ENCODE assay signal across 19 cellular contexts in genomic region chr18:32735781-32736180, GRCh38. TPM values are rescaled to one million over a fixed set of nuclear protein-coding genes. Genes with fewer than 3 reads are reported as not detected.
DNase-seq lines count a peak whose midpoint lies in the region; ATAC-seq and TF ChIP-seq lines count a peak whose summit lies in the region.
"Had no signal": no experiment of that assay in that cellular context is flagged by ENCODE, and none has a peak within 500 bp of the region (broad histone marks: within the 10 kb centered on the region; RNA-seq: fewer than 3 reads in every experiment).

No MANE protein-coding gene starts in this region.

- H3K4me3 ChIP-seq in AG10803 (ENCODE audit: low read length) (no peak overlapping the region), RWPE2 (ENCODE audit: severe bottlenecking) (no peak overlapping the region), uterus (no peak overlapping the region), ascending aorta (no peak overlapping the region)
- H3K4me3 ChIP-seq: gastroesophageal sphincter, SJSA1 had no signal

- intact Hi-C loops in uterus (cut with DNase I; ENCODE audit: low total_unique reads), result no loop called here
- intact Hi-C loops in ascending aorta (cut with DNase I), result no loop called here

- ATAC-seq in RWPE2 (ENCODE audit: low read depth) (peak; percentile 84), foreskin keratinocyte (peak; percentile 62), HG02642 (IDR thresholded peaks at IDR 0.05; ENCODE audit: poor library complexity, unreplicated experiment) (no peak)
- ATAC-seq: gastroesophageal sphincter; stimulated activated naive B cell treated with anti-CD40 and anti-IgM and Interleukin-4, amounts not matched to agents 10 μg/mL and 1 μg/mL and 100 μg/mL, for 72 hours had no signal

- no peaks in the 10 kb centered on the region for H3K9me3 ChIP-seq in RWPE2 (ENCODE audit: severe bottlenecking)
- H3K9me3 ChIP-seq in uterus, result no peaks in the 10 kb centered on the region
- H3K9me3 ChIP-seq in ascending aorta, result no peaks in the 10 kb centered on the region
- H3K9me3 ChIP-seq: SJSA1 had no signal

- H3K27me3 ChIP-seq in RWPE2 (ENCODE audit: insufficient read depth, poor library complexity, severe bottlenecking) (no peaks in the 10 kb centered on the region), foreskin keratinocyte (no peaks in the 10 kb centered on the region), uterus (no peaks in the 10 kb centered on the region), ascending aorta (no peaks in the 10 kb centered on the region)
- H3K27me3 ChIP-seq: gastroesophageal sphincter, SJSA1 had no signal

- TF ChIP-seq CTCF in AG10803 (conservative IDR thresholded peaks at IDR 0.05; ENCODE audit: low read length) (no peak), RWPE2 (IDR thresholded peaks at IDR 0.05; ENCODE audit: poor library complexity, severe bottlenecking) (no peak), foreskin keratinocyte (conservative IDR thresholded peaks at IDR 0.05) (no peak), uterus (IDR thresholded peaks at IDR 0.05) (no peak), ascending aorta (IDR thresholded peaks at IDR 0.05) (no peak)

- TF ChIP-seq RAD21 in Ishikawa (IDR thresholded peaks at IDR 0.05; ENCODE audit: low read depth), result no peak; the same call in 1 of the 2 replicates

- H3K27ac ChIP-seq in RWPE2 (ENCODE audit: poor library complexity, severe bottlenecking) (no peak overlapping the region), foreskin keratinocyte (no peak overlapping the region), uterus (peak overlapping the region in 1 of 2 donors; percentile 55), ascending aorta (no peak overlapping the region)
- H3K27ac ChIP-seq: gastroesophageal sphincter, HL-60, SJSA1, WERI-Rb-1 had no signal

- peak; percentile 73 for TF ChIP-seq EP300 in Ishikawa (IDR thresholded peaks at IDR 0.05; ENCODE audit: borderline replicate concordance)

- DNase-seq in AG10803 (ENCODE audit: low read depth) (peak; percentile 0), RWPE2 (ENCODE audit: low spot score) (no peak), foreskin keratinocyte (peak; percentile 21 to 53), uterus (no peak), medulla oblongata (ENCODE audit: extremely low spot score) (no peak), ascending aorta (ENCODE audit: low spot score in 2 of 2) (no peak)
- DNase-seq: activated naive CD8-positive, alpha-beta T cell treated with anti-CD3 and anti-CD28 coated beads for 36 hours; EL; MV-4-11; NCI-H526 treated with DMSO at 0.1 percent for 48 hours; stimulated activated CD4-positive, alpha-beta T cell treated with anti-CD3 and anti-CD28 coated beads, Interleukin-4, amount 100 ng/mL, for 1 hour; stimulated activated naive B cell treated with anti-CD40 and anti-IgM and Interleukin-4, amounts not matched to agents 10 μg/mL and 1 μg/mL and 100 μg/mL, for 72 hours; WERI-Rb-1 had no signal

- no peak for TF ChIP-seq POLR2A in uterus (IDR thresholded peaks at IDR 0.05)

- H3K36me3 ChIP-seq in RWPE2 (ENCODE audit: low read depth) (no peaks in the 10 kb centered on the region), uterus (no peaks in the 10 kb centered on the region), ascending aorta (no peaks in the 10 kb centered on the region)
- H3K36me3 ChIP-seq: gastroesophageal sphincter, SJSA1, WERI-Rb-1 had no signal

- H3K4me1 ChIP-seq in RWPE2 (ENCODE audit: insufficient read depth, poor library complexity, severe bottlenecking), result peaks cover 4% of the 10 kb centered on the region
- no peaks in the 10 kb centered on the region for H3K4me1 ChIP-seq in foreskin keratinocyte
- H3K4me1 ChIP-seq in uterus, result no peaks in the 10 kb centered on the region
- H3K4me1 ChIP-seq in ascending aorta, result no peaks in the 10 kb centered on the region
- H3K4me1 ChIP-seq: gastroesophageal sphincter, SJSA1 had no signal

TF ChIP-seq in Ishikawa, 13 proteins besides CTCF, POLR2A, EP300 and RAD21:
- no peak for TF ChIP-seq EGR1 (IDR thresholded peaks at IDR 0.05)
- no peak for TF ChIP-seq USF1 (IDR thresholded peaks at IDR 0.05)
- no peak for TF ChIP-seq YY1 (IDR thresholded peaks at IDR 0.05; ENCODE audit: low read depth)
- TF ChIP-seq MAX (IDR thresholded peaks at IDR 0.05), result 0 out of 2 replicates have a peak, but pooled peaks have one; percentile 25
- no peak for TF ChIP-seq CREB1 (IDR thresholded peaks at IDR 0.05; ENCODE audit: low read depth)
- TF ChIP-seq TCF12 (IDR thresholded peaks at IDR 0.05; ENCODE audit: low read depth), result peak; percentile 47; the same call in 1 of the 2 replicates
- TF ChIP-seq CEBPB (IDR thresholded peaks at IDR 0.05), result no peak
- TF ChIP-seq NFIC (IDR thresholded peaks at IDR 0.05), result peak; percentile 62; the same call in 1 of the 2 replicates
- no peak for TF ChIP-seq REST (IDR thresholded peaks at IDR 0.05; ENCODE audit: low read depth)
- TF ChIP-seq ZBTB7A (IDR thresholded peaks at IDR 0.05; ENCODE audit: low read depth), result no peak
- peak; percentile 75 for TF ChIP-seq FOXM1 (IDR thresholded peaks at IDR 0.05; ENCODE audit: borderline replicate concordance, low read depth)
- peak; percentile 77 for TF ChIP-seq TEAD4 (IDR thresholded peaks at IDR 0.05)
- TF ChIP-seq TAF1 (IDR thresholded peaks at IDR 0.05; ENCODE audit: low read depth), result no peak
TF ChIP-seq in Ishikawa: peak in this region for 5.

RNA-seq across cellular contexts. Expression of gene KLHL14, which starts 37.0 kb away (rescaled TPM):
- total RNA-seq in foreskin keratinocyte (not detected in 2 replicates), uterus (1 to 10 TPM; 2.6 to 9.5 (median 3.0) TPM), ascending aorta (not detected)
- polyA plus RNA-seq in foreskin keratinocyte, result not detected in 2 replicates
- total RNA-seq: SJSA1 had no signal
- polyA plus RNA-seq: keratinocyte had no signal

Comparison
In these comparisons a context has a peak if more than half of its experiments do, and no peak if none do; other contexts are left out.
1. DNase-seq: peak in AG10803 (single experiment) and foreskin keratinocyte (2 of 2); none in RWPE2 (single experiment), uterus (0 of 2), medulla oblongata (single experiment) and ascending aorta (0 of 2).